In genomic region chr1:3773572-3774502, GRCh38 we compare ENCODE assay signal across 1 cellular context.
TF ChIP-seq lines count a peak whose summit lies in the region.

No MANE protein-coding gene starts in this region.

TF ChIP-seq in K562, 482 proteins besides CTCF, POLR2A, EP300 and RAD21 (continued from another document and continues in another):
- no peak for TF ChIP-seq THAP7 (CRISPR knock-in tag; IDR thresholded peaks at IDR 0.05)
- TF ChIP-seq PKNOX1 (IDR thresholded peaks at IDR 0.05): no peak
- no peak for TF ChIP-seq SRSF9 (IDR thresholded peaks at IDR 0.05; ENCODE audit: borderline replicate concordance, low read depth, low read length)
- TF ChIP-seq PBX2 (CRISPR knock-in tag; IDR thresholded peaks at IDR 0.05; ENCODE audit: low read depth): no peak
- TF ChIP-seq PBX2 (tag; conservative IDR thresholded peaks at IDR 0.05; ENCODE audit: low read depth): no peak
- no peak for TF ChIP-seq SMARCA4 (IDR thresholded peaks at IDR 0.05)
- peak in 1 of 2 experiments; percentile 23; a peak in 1 of 4 replicates for TF ChIP-seq MAZ (CRISPR knock-in tag; conservative IDR thresholded peaks at IDR 0.05 in 1 of 2, IDR thresholded peaks at IDR 0.05 in 1 of 2)
- no peak; the same call in 1 of the 2 replicates for TF ChIP-seq KDM2B (CRISPR knock-in tag; IDR thresholded peaks at IDR 0.05)
- no peak for TF ChIP-seq SLC30A9 (CRISPR knock-in tag; IDR thresholded peaks at IDR 0.05)
- TF ChIP-seq MGA (IDR thresholded peaks at IDR 0.05): peak; percentile 81
- 0 out of 2 replicates have a peak, but pooled peaks have one; percentile 58 for TF ChIP-seq ELF4 (CRISPR knock-in tag; IDR thresholded peaks at IDR 0.05)
- peak; percentile 19; the same call in 1 of the 2 replicates for TF ChIP-seq ETV5 (CRISPR knock-in tag; IDR thresholded peaks at IDR 0.05; ENCODE audit: low read depth)
- no peak for TF ChIP-seq TBL1XR1 (IDR thresholded peaks at IDR 0.05; ENCODE audit: low read length in 2 of 2)
- no peak for TF ChIP-seq PCBP2 (IDR thresholded peaks at IDR 0.05; ENCODE audit: low read depth, low read length, poor library complexity, severe bottlenecking)
- TF ChIP-seq ZNF253 (CRISPR knock-in tag; conservative IDR thresholded peaks at IDR 0.05): no peak
- TF ChIP-seq RERE (CRISPR knock-in tag; IDR thresholded peaks at IDR 0.05; ENCODE audit: borderline replicate concordance): no peak
- no peak for TF ChIP-seq GMEB1 (CRISPR knock-in tag; IDR thresholded peaks at IDR 0.05)
- TF ChIP-seq CXXC5 (CRISPR knock-in tag; IDR thresholded peaks at IDR 0.05): no peak
- no peak for TF ChIP-seq BDP1 (IDR thresholded peaks at IDR 0.05; ENCODE audit: insufficient read depth, insufficient read length)
- TF ChIP-seq ZBTB11 (CRISPR knock-in tag; IDR thresholded peaks at IDR 0.05): 0 out of 6 replicates have a peak, but pooled peaks of 2 of the 3 experiments have one; percentile 10 to 33
